ENCODE assay signal across 21 cellular contexts in the genomic region with DNA sequence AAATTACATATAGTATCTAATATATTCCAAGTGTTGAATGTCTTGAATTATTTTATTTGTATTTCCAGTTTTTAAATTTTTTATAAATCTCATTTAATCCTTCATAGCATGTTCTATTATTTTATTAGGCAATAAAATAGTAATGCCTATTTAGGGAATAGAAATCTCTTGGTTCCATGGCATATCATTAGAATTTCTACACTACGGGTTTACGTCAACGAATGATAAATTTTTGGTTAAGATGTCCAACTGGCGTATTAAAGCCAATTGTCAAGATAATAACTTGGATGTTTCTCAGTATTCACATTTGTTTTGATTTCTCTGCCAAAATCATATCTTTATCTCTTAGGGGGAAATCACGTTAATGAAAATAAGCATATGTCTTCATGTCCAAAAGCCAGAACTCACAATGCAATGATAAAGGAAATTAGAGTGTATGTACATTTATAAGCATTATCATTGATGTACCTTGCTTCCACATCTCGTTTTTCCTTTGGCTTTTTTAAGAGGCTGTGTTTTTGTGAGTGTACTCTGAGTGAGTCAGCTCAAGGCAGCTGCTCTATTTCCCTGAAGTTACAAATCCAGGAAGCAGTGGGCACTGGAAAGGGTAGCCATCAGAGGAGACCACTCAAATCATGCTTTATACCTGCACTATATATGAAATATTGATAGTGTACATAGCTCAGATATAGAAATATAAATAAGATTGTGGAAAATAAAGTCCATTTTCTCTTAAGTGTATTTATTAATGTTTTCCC.
A peak's percentile ranks its signal among the peaks of the same experiment; 100 is the strongest.
DNase-seq lines count a peak whose midpoint lies in the region; ATAC-seq, FAIRE-seq and TF ChIP-seq lines count a peak whose summit lies in the region.
"Had no signal": no experiment of that assay in that cellular context is flagged by ENCODE, and none has a peak within 500 bp of the region (broad histone marks: within the 10 kb centered on the region; RNA-seq: fewer than 3 reads in every experiment).

No MANE protein-coding gene starts in this region.

- no peaks in the 10 kb centered on the region for H3K4me1 Mint-ChIP-seq in activated naive CD8-positive, alpha-beta T cell treated with anti-CD3 and anti-CD28 coated beads for 36 hours

- H3K36me3 Mint-ChIP-seq in activated naive CD8-positive, alpha-beta T cell treated with anti-CD3 and anti-CD28 coated beads for 36 hours = no peaks in the 10 kb centered on the region

- FAIRE-seq in H54 (lab: Jason Lieb, UNC) = peak; percentile 84
- FAIRE-seq: islet of Langerhans had no signal

- no peak overlapping the region for H3K27ac ChIP-seq in Peyer's patch
- H3K27ac ChIP-seq: BLaER1 treated with 17β-estradiol and CSF1 and Interleukin-3, amounts not matched to agents 10 nM and 100 nM; gastrocnemius medialis; HL-60; tibial artery had no signal

- H3K9me3 ChIP-seq in adipocyte (ENCODE audit: control insufficient read depth, low read length) (no peaks in the 10 kb centered on the region), Peyer's patch (no peaks in the 10 kb centered on the region)
- H3K9me3 ChIP-seq: adrenal gland; BLaER1 treated with 17β-estradiol and CSF1 and Interleukin-3, amounts not matched to agents 10 nM and 100 nM; gastrocnemius medialis; tibial artery had no signal

- H3K36me3 ChIP-seq in adipocyte (ENCODE audit: control insufficient read depth, insufficient read depth, low read length, severe bottlenecking) (no peaks in the 10 kb centered on the region), Peyer's patch (no peaks in the 10 kb centered on the region)
- H3K36me3 ChIP-seq: adrenal gland; BLaER1 treated with 17β-estradiol and CSF1 and Interleukin-3, amounts not matched to agents 10 nM and 100 nM; gastrocnemius medialis; tibial artery had no signal

- no peaks in the 10 kb centered on the region for H3K9me3 Mint-ChIP-seq in activated naive CD8-positive, alpha-beta T cell treated with anti-CD3 and anti-CD28 coated beads for 36 hours
- H3K9me3 Mint-ChIP-seq: T-helper 2 cell treated with Interferon-gamma antibody and Interleukin-4, amounts not matched to agents 5 μg/mL and 100 μg/mL, for 36 hours had no signal

- peak overlapping the region; percentile 49 for H3K4me3 ChIP-seq in adipocyte (ENCODE audit: low read length)
- no peak overlapping the region for H3K4me3 ChIP-seq in fibroblast of the aortic adventitia (ENCODE audit: low read depth, low read length)
- no peak overlapping the region for H3K4me3 ChIP-seq in skeletal muscle cell (ENCODE audit: low read depth, low read length)
- no peak overlapping the region for H3K4me3 ChIP-seq in Peyer's patch
- H3K4me3 ChIP-seq: adrenal gland; BLaER1 treated with 17β-estradiol and CSF1 and Interleukin-3, amounts not matched to agents 10 nM and 100 nM; dorsolateral prefrontal cortex; gastrocnemius medialis; tibial artery had no signal

- no peak overlapping the region for H3K9ac ChIP-seq in adipocyte (ENCODE audit: low read length)
- H3K9ac ChIP-seq: BLaER1 treated with 17β-estradiol and CSF1 and Interleukin-3, amounts not matched to agents 10 nM and 100 nM had no signal

- H3K4me3 Mint-ChIP-seq in activated naive CD8-positive, alpha-beta T cell treated with anti-CD3 and anti-CD28 coated beads for 36 hours = no peak overlapping the region
- H3K4me3 Mint-ChIP-seq: T-helper 2 cell treated with Interferon-gamma antibody and Interleukin-4, amounts not matched to agents 5 μg/mL and 100 μg/mL, for 36 hours had no signal

- TF ChIP-seq POLR2A in H54 (IDR thresholded peaks at IDR 0.05; ENCODE audit: low read depth, low read length) (no peak), Peyer's patch (IDR thresholded peaks at IDR 0.05) (no peak)

- no peak for DNase-seq in H54 (ENCODE audit: insufficient read length, low spot score)
- peak; percentile 41 for DNase-seq in adipocyte (ENCODE audit: low read depth)
- peak; percentile 92 for DNase-seq in fibroblast of the aortic adventitia (ENCODE audit: low read depth)
- peak; percentile 13 for DNase-seq in skeletal muscle cell (ENCODE audit: low read depth)
- no peak for DNase-seq in Peyer's patch
- no peak for DNase-seq in activated naive CD8-positive, alpha-beta T cell treated with anti-CD3 and anti-CD28 coated beads for 36 hours
- DNase-seq: activated CD4-positive, alpha-beta T cell treated with anti-CD3 and anti-CD28 coated beads for 4 hours; activated T-cell treated with anti-CD3 and anti-CD28 coated beads for 4 hours; adrenal gland; dorsolateral prefrontal cortex; gastrocnemius medialis; Kasumi-1; NCI-H1436; NCI-H774; tibial artery had no signal

- H3K4me1 ChIP-seq in adipocyte (ENCODE audit: control insufficient read depth, insufficient read depth, low read length) (peaks cover 11% of the 10 kb centered on the region), Peyer's patch (no peaks in the 10 kb centered on the region)
- H3K4me1 ChIP-seq: adrenal gland, gastrocnemius medialis, tibial artery had no signal

- no peak for ATAC-seq in GM19035 (IDR thresholded peaks at IDR 0.05; ENCODE audit: unreplicated experiment)
- ATAC-seq in HG03108 (IDR thresholded peaks at IDR 0.05; ENCODE audit: unreplicated experiment) = no peak
- ATAC-seq: gastrocnemius medialis had no signal

- H3K27me3 Mint-ChIP-seq in activated naive CD8-positive, alpha-beta T cell treated with anti-CD3 and anti-CD28 coated beads for 36 hours = no peaks in the 10 kb centered on the region

- no peak for TF ChIP-seq CTCF in fibroblast of the aortic adventitia (IDR thresholded peaks at IDR 0.05; ENCODE audit: insufficient read depth, low read length)
- TF ChIP-seq CTCF in Peyer's patch (IDR thresholded peaks at IDR 0.05) = no peak

- no peak overlapping the region for H3K27ac Mint-ChIP-seq in activated naive CD8-positive, alpha-beta T cell treated with anti-CD3 and anti-CD28 coated beads for 36 hours
- H3K27ac Mint-ChIP-seq: T-helper 2 cell treated with Interferon-gamma antibody and Interleukin-4, amounts not matched to agents 5 μg/mL and 100 μg/mL, for 36 hours had no signal

- H3K27me3 ChIP-seq in adipocyte (replicated peaks; ENCODE audit: control insufficient read depth, insufficient read depth, low read length) (no peaks in the 10 kb centered on the region), Peyer's patch (no peaks in the 10 kb centered on the region)
- H3K27me3 ChIP-seq: adrenal gland; BLaER1 treated with 17β-estradiol and CSF1 and Interleukin-3, amounts not matched to agents 10 nM and 100 nM; dorsolateral prefrontal cortex; gastrocnemius medialis; tibial artery had no signal

Comparison
In these comparisons a context has a peak if more than half of its experiments do, and no peak if none do; other contexts are left out.
1. DNase-seq: peak in adipocyte (single experiment), fibroblast of the aortic adventitia (single experiment) and skeletal muscle cell (single experiment); none in H54 (single experiment), Peyer's patch (0 of 3) and activated naive CD8-positive, alpha-beta T cell treated with anti-CD3 and anti-CD28 coated beads for 36 hours (single experiment).